ENCODE assay signal across 9 cellular contexts in genomic region chr3:81744366-81744765, GRCh38. TPM values are rescaled to one million over a fixed set of nuclear protein-coding genes. Genes with fewer than 3 reads are reported as not detected.
DNase-seq lines count a peak whose midpoint lies in the region; ATAC-seq and TF ChIP-seq lines count a peak whose summit lies in the region.
"Had no signal": no experiment of that assay in that cellular context is flagged by ENCODE, and none has a peak within 500 bp of the region (broad histone marks: within the 10 kb centered on the region; RNA-seq: fewer than 3 reads in every experiment).

No MANE protein-coding gene starts in this region.

- DNase-seq in BJ (ENCODE audit: low read depth) = peak; percentile 93
- DNase-seq in OCI-M1 (lab: John Stamatoyannopoulos, UW) = peak; percentile 20
- peak; percentile 97 for DNase-seq in fibroblast of mammary gland (ENCODE audit: low read depth)
- peak; percentile 84 for DNase-seq in non-pigmented ciliary epithelial cell (ENCODE audit: low read depth)
- no peak for DNase-seq in cerebellar cortex (ENCODE audit: low spot score)
- no peak for DNase-seq in activated T-cell treated with anti-CD3 and anti-CD28 coated beads for 4 hours
- DNase-seq in NCI-H446 (lab: John Stamatoyannopoulos, UW) = no peak
- DNase-seq: NCI-H526 treated with DMSO at 0.1 percent for 48 hours had no signal

- TF ChIP-seq CTCF in BJ (IDR thresholded peaks at IDR 0.05; ENCODE audit: insufficient read depth, low read depth, low read length) (no peak), fibroblast of mammary gland (conservative IDR thresholded peaks at IDR 0.05; ENCODE audit: control insufficient read depth, insufficient read depth, low read depth, low read length) (no peak)

- ATAC-seq in HG02642 (IDR thresholded peaks at IDR 0.05; ENCODE audit: poor library complexity, unreplicated experiment) = no peak

- CTCF ChIA-PET in BJ (lab: Yijun Ruan, JAX) = interaction anchor here (1.2 kb wide), 1 partner anchor 165 kb away, joined by 4 read pairs; no protein-coding TSS in a partner anchor

- no peaks in the 10 kb centered on the region for H3K36me3 ChIP-seq in BJ (ENCODE audit: control insufficient read depth, insufficient read depth, low read length)

- no peaks in the 10 kb centered on the region for H3K27me3 ChIP-seq in BJ (ENCODE audit: control insufficient read depth, insufficient read depth, low read length)

- POLR2A ChIA-PET in BJ (lab: Charles Lee) = interaction anchor here (0.6 kb wide), 1 partner anchor 19 kb away, joined by 4 read pairs; no protein-coding TSS in a partner anchor

- H3K4me3 ChIP-seq in BJ (ENCODE audit: low read depth, low read length) (no peak overlapping the region), fibroblast of mammary gland (ENCODE audit: control insufficient read depth, low read depth, low read length) (no peak overlapping the region)

RNA-seq across cellular contexts. Expression of gene GBE1, which starts 17.1 kb away (rescaled TPM):
- polyA plus RNA-seq in BJ (2011; rRNA removed) = 37.0 and 62.8 TPM in 2 replicates
- polyA minus RNA-seq in BJ (2011; rRNA and poly(A)+ RNA removed) = 36.4 and 42.7 TPM in 2 replicates

Comparison
In these comparisons a context has a peak if more than half of its experiments do, and no peak if none do; other contexts are left out.
1. DNase-seq: peak in BJ (single experiment), OCI-M1 (single experiment), fibroblast of mammary gland (single experiment) and non-pigmented ciliary epithelial cell (single experiment); none in cerebellar cortex (single experiment), activated T-cell treated with anti-CD3 and anti-CD28 coated beads for 4 hours (single experiment) and NCI-H446 (0 of 2).